In the genomic region with DNA sequence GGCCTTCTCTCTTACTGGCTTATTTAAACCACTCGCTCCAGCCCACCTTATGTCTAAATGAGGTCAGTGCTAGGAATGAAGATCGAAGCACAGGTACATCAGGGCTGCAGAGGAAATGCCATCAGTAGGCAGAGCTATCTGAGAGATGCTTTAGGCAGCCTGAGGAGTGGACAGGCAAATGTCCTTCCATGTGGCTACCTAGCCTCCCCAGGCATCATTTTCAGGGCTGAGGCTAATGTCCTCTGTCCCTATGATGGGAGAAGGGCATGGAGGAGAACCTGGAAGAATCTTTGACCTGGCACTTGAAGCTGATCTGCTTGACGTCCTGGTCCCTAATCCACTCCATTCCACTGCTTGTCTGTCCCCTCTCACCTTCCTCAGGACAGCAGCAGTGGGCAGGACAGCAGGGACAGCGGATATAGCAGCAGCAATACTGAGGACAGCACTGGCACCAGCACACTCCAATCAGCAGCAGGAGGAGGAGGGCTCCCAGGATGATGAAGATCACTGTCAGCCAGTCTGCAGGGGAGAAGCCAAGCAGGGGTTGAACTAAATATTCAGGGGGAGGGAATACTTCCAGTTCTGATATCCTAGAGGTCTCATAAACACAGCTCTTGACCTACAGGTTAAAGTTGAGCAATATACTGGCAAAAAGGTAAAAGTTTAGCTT, we compare ENCODE assay signal across 24 cellular contexts. TPM values are rescaled to one million over a fixed set of nuclear protein-coding genes. Genes with fewer than 3 reads are reported as not detected.
DNase-seq lines count a peak whose midpoint lies in the region; ATAC-seq and TF ChIP-seq lines count a peak whose summit lies in the region.
"Had no signal": no experiment of that assay in that cellular context is flagged by ENCODE, and none has a peak within 500 bp of the region (broad histone marks: within the 10 kb centered on the region; RNA-seq: fewer than 3 reads in every experiment).

No MANE protein-coding gene starts in this region.

- no peak overlapping the region for H3K23ac ChIP-seq in mesendoderm (ENCODE audit: low read length)

- H4K20me1 ChIP-seq in Loucy (ENCODE audit: insufficient read depth, low read length, poor library complexity, severe bottlenecking): no peaks in the 10 kb centered on the region

- H4K5ac ChIP-seq in mesendoderm (ENCODE audit: low read length): no peak overlapping the region

- no peak overlapping the region for H2BK15ac ChIP-seq in mesendoderm (replicated peaks; ENCODE audit: low read depth)

- H3K9me3 Mint-ChIP-seq in dendritic cell treated with granulocyte-macrophage colony-stimulating factor and Interleukin-4, amounts not matched to agents 40 ng/mL and 50 ng/mL, for 4 days: no peaks in the 10 kb centered on the region
- H3K9me3 Mint-ChIP-seq: activated naive CD8-positive, alpha-beta T cell treated with anti-CD3 and anti-CD28 coated beads, Interleukin-2, amount 10 ng/mL, durations not matched to agents 7 days and 5 days; brain had no signal

- peak overlapping the region; percentile 60 for H3K27ac Mint-ChIP-seq in dendritic cell treated with granulocyte-macrophage colony-stimulating factor and Interleukin-4, amounts not matched to agents 40 ng/mL and 50 ng/mL, for 4 days
- H3K27ac Mint-ChIP-seq: activated naive CD8-positive, alpha-beta T cell treated with anti-CD3 and anti-CD28 coated beads, Interleukin-2, amount 10 ng/mL, durations not matched to agents 7 days and 5 days; brain had no signal

- TF ChIP-seq POLR2A in heart left ventricle (IDR thresholded peaks at IDR 0.05): no peak

- H3K27me3 ChIP-seq in Loucy (ENCODE audit: insufficient read depth, low read length, poor library complexity, severe bottlenecking) (no peaks in the 10 kb centered on the region), mesendoderm (ENCODE audit: insufficient read depth, low read length, poor library complexity) (no peaks in the 10 kb centered on the region), heart left ventricle (peaks cover 0 to 9% (median 0%) of the 10 kb centered on the region in 9 donors)
- H3K27me3 ChIP-seq: ovary, sigmoid colon, upper lobe of right lung had no signal

- H3K4me3 ChIP-seq in Loucy (ENCODE audit: low read length, poor library complexity, severe bottlenecking): no peak overlapping the region
- H3K4me3 ChIP-seq in mesendoderm (ENCODE audit: low read length): no peak overlapping the region
- H3K4me3 ChIP-seq in heart left ventricle: no peak overlapping the region
- H3K4me3 ChIP-seq: lung, ovary, sigmoid colon, upper lobe of right lung had no signal

- H3K36me3 Mint-ChIP-seq in dendritic cell treated with granulocyte-macrophage colony-stimulating factor and Interleukin-4, amounts not matched to agents 40 ng/mL and 50 ng/mL, for 4 days (ENCODE audit: low read depth): no peaks in the 10 kb centered on the region
- H3K36me3 Mint-ChIP-seq: brain had no signal

- DNase-seq in EH (ENCODE audit: low read depth) (peak; percentile 29), mesendoderm (peak; percentile 71), heart left ventricle (no peak), dedifferentiated amniotic fluid mesenchymal stem cell (ENCODE audit: extremely low spot score) (no peak)
- DNase-seq: activated naive CD8-positive, alpha-beta T cell treated with anti-CD3 and anti-CD28 coated beads, Interleukin-2, amount 10 ng/mL, durations not matched to agents 7 days and 5 days; Calu3; cortex of kidney; NCI-H1092 treated with DMSO at 0.1 percent for 48 hours; NCI-H2107; NCI-H526 treated with DMSO at 0.1 percent for 48 hours; ovary; SHP77 treated with DMSO at 0.1 percent for 48 hours; sigmoid colon; upper lobe of right lung had no signal

- H3K4ac ChIP-seq in mesendoderm (ENCODE audit: low read depth, low read length): no peak overlapping the region

- no peak for ATAC-seq in GM21526 (IDR thresholded peaks at IDR 0.05; ENCODE audit: low FRiP score, unreplicated experiment)
- no peak for ATAC-seq in heart left ventricle
- no peak for ATAC-seq in HG03139 (IDR thresholded peaks at IDR 0.05; ENCODE audit: unreplicated experiment)
- ATAC-seq: upper lobe of right lung had no signal

- H3F3A ChIP-seq in Loucy (ENCODE audit: low read depth): peaks cover 4% of the 10 kb centered on the region; the same call in 1 of the 2 replicates

- H3K18ac ChIP-seq in mesendoderm (ENCODE audit: low read length): no peak overlapping the region

- no peaks in the 10 kb centered on the region for H3K9me2 ChIP-seq in Loucy (replicated peaks; ENCODE audit: low read depth, low read length)

- no CpG with 5 or more reads among the region's 4 CpGs for WGBS in mesendoderm (ENCODE audit: extremely low coverage, insufficient coverage, low lambda C conversion rate)
- WGBS in heart left ventricle, 4 donors: 69 to 78% (median 76%) methylated on average over 4 of the region's 4 CpGs

- no peaks in the 10 kb centered on the region for H3K79me1 ChIP-seq in mesendoderm (ENCODE audit: low read length)

- peak overlapping the region; percentile 63; the same call in 1 of the 2 replicates for H2AFZ ChIP-seq in Loucy (ENCODE audit: low read length)

- H3K27ac ChIP-seq in mesendoderm (ENCODE audit: low read depth, low read length) (no peak overlapping the region), heart left ventricle (no peak overlapping the region)
- H3K27ac ChIP-seq: epithelial cell of prostate, KMS-11, ovary, sigmoid colon, upper lobe of right lung had no signal

- H3K79me2 ChIP-seq in Loucy (ENCODE audit: insufficient read depth, low read length) (no peaks in the 10 kb centered on the region), mesendoderm (ENCODE audit: control insufficient read depth, insufficient read depth, low read length) (no peaks in the 10 kb centered on the region)

- H3K4me2 ChIP-seq in Loucy (ENCODE audit: low read depth, low read length, poor library complexity, severe bottlenecking): no peak overlapping the region
- H3K4me2 ChIP-seq in mesendoderm (ENCODE audit: low read length): no peak overlapping the region

- H3K9ac ChIP-seq in Loucy (ENCODE audit: low read depth, low read length, poor library complexity, severe bottlenecking): no peak overlapping the region
- H3K9ac ChIP-seq in mesendoderm (ENCODE audit: low read length): no peak overlapping the region
- H3K9ac ChIP-seq: KMS-11 had no signal

- H2BK5ac ChIP-seq in mesendoderm (ENCODE audit: low read length): no peak overlapping the region

- no peak for TF ChIP-seq CTCF in Loucy (conservative IDR thresholded peaks at IDR 0.05; ENCODE audit: low read length)
- TF ChIP-seq CTCF in heart left ventricle (IDR thresholded peaks at IDR 0.05): no peak

- H3K56ac ChIP-seq in mesendoderm (ENCODE audit: low read length): no peak overlapping the region

- no peak overlapping the region for H3K4me3 Mint-ChIP-seq in dendritic cell treated with granulocyte-macrophage colony-stimulating factor and Interleukin-4, amounts not matched to agents 40 ng/mL and 50 ng/mL, for 4 days
- H3K4me3 Mint-ChIP-seq: activated naive CD8-positive, alpha-beta T cell treated with anti-CD3 and anti-CD28 coated beads, Interleukin-2, amount 10 ng/mL, durations not matched to agents 7 days and 5 days; brain had no signal

- H3K36me3 ChIP-seq in Loucy (ENCODE audit: insufficient read depth, low read length) (no peaks in the 10 kb centered on the region), mesendoderm (ENCODE audit: control insufficient read depth, insufficient read depth, low read length) (no peaks in the 10 kb centered on the region), heart left ventricle (no peaks in the 10 kb centered on the region)
- H3K36me3 ChIP-seq: ovary, sigmoid colon, upper lobe of right lung had no signal

- H3K27me3 Mint-ChIP-seq in dendritic cell treated with granulocyte-macrophage colony-stimulating factor and Interleukin-4, amounts not matched to agents 40 ng/mL and 50 ng/mL, for 4 days: peaks cover 3% of the 10 kb centered on the region

- H3K4me1 Mint-ChIP-seq in dendritic cell treated with granulocyte-macrophage colony-stimulating factor and Interleukin-4, amounts not matched to agents 40 ng/mL and 50 ng/mL, for 4 days (ENCODE audit: low read depth): peaks cover 80% of the 10 kb centered on the region
- H3K4me1 Mint-ChIP-seq: brain had no signal

- H3K4me1 ChIP-seq in Loucy (ENCODE audit: insufficient read depth, low read length, poor library complexity, severe bottlenecking): peaks cover 63% of the 10 kb centered on the region
- peaks cover 9% of the 10 kb centered on the region for H3K4me1 ChIP-seq in mesendoderm (ENCODE audit: control insufficient read depth, low read depth, low read length)
- H3K4me1 ChIP-seq in heart left ventricle: peaks cover 0 to 52% (median 0%) of the 10 kb centered on the region in 12 donors
- H3K4me1 ChIP-seq: sigmoid colon, upper lobe of right lung had no signal

- no peaks in the 10 kb centered on the region for H3K9me3 ChIP-seq in Loucy (ENCODE audit: insufficient read depth, low read depth, low read length)
- H3K9me3 ChIP-seq in heart left ventricle: no peaks in the 10 kb centered on the region
- H3K9me3 ChIP-seq: ovary, sigmoid colon, upper lobe of right lung had no signal

- H2BK120ac ChIP-seq in mesendoderm (ENCODE audit: low read depth, low read length): no peak overlapping the region

- no peak overlapping the region for H4K8ac ChIP-seq in mesendoderm (ENCODE audit: low read depth, low read length)

- H2AK5ac ChIP-seq in mesendoderm (ENCODE audit: low read length): no peak overlapping the region

- intact Hi-C loops in dendritic cell treated with granulocyte-macrophage colony-stimulating factor and Interleukin-4, amounts not matched to agents 40 ng/mL and 50 ng/mL, for 4 days (cut with micrococcal nuclease): no loop called here
- intact Hi-C loops in heart left ventricle (cut with DNase I): no loop called here

RNA-seq across cellular contexts. Expression of gene ILDR1, which starts 21.0 kb away (rescaled TPM):
- polyA plus RNA-seq in mesendoderm (2013, experiment 1 of 2): 0.34 TPM
- 0.28 TPM for polyA plus RNA-seq in mesendoderm (2013, experiment 2 of 2)
- under 1 TPM in 3 of 9 donors, not detected in 6; 0.18 to 0.24 (median 0.20) TPM for total RNA-seq in heart left ventricle
- not detected for polyA plus RNA-seq in heart left ventricle
- total RNA-seq: activated CD8-positive, alpha-beta memory T cell treated with anti-CD3 and anti-CD28 coated beads for 36 hours; activated naive CD8-positive, alpha-beta T cell treated with anti-CD3 and anti-CD28 coated beads, Interleukin-2, amount 10 ng/mL, durations not matched to agents 7 days and 5 days; myocyte; sigmoid colon had no signal

RNA-seq across cellular contexts. Expression of gene CD86, which starts 54.1 kb away (rescaled TPM):
- polyA plus RNA-seq in mesendoderm (2013, experiment 1 of 2): 0.14 TPM
- polyA plus RNA-seq in mesendoderm (2013, experiment 2 of 2): 0.11 TPM
- 10 to 100 TPM in 2 of 9 donors, 1 to 10 TPM in 4, under 1 TPM in 3; 0.56 to 30.0 (median 1.8) TPM for total RNA-seq in heart left ventricle
- under 1 TPM; 0.38 to 0.86 TPM for polyA plus RNA-seq in heart left ventricle
- total RNA-seq: Calu3, myocyte had no signal

Comparison
In these comparisons a context has a peak if more than half of its experiments do, and no peak if none do; other contexts are left out.
1. DNase-seq: peak in EH (single experiment) and mesendoderm (single experiment); none in heart left ventricle (0 of 5) and dedifferentiated amniotic fluid mesenchymal stem cell (single experiment).